17 cellular contexts compared by ENCODE assay signal in the genomic region with DNA sequence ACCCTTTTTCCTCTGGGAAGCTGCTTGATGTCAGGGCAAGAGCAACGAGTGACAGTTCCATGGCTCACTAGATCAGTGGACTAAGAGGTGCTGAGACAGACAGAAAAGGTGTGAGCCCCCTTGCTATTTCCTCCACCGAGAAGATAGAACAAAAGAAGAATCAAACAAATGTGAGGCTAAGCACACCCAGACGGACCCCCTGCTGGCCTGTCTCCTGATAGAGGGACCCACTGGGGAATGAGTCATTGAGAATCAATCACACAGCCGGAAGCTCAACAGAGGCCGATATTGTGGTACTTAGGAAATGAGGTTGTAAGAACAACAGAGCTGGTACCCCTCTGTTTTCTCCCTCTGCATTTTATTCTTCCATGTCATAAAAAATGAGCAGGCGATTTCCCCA.
DNase-seq lines count a peak whose midpoint lies in the region; ATAC-seq lines count a peak whose summit lies in the region.
"Had no signal": no experiment of that assay in that cellular context is flagged by ENCODE, and none has a peak within 500 bp of the region (broad histone marks: within the 10 kb centered on the region; RNA-seq: fewer than 3 reads in every experiment).

No MANE protein-coding gene starts in this region.

- H3K9ac ChIP-seq in NT2/D1 (ENCODE audit: insufficient read length, low read depth) (no peak overlapping the region), iPS-20b (ENCODE audit: low read depth, low read length) (no peak overlapping the region)
- H3K9ac ChIP-seq: GM23248 had no signal

- no peak overlapping the region for H3K27ac ChIP-seq in right cardiac atrium (ENCODE audit: low read length)
- H3K27ac ChIP-seq in iPS-20b (ENCODE audit: low read length) = no peak overlapping the region
- H3K27ac ChIP-seq: C4-2B, GM23248 had no signal

- H3K36me3 ChIP-seq in NT2/D1 (ENCODE audit: insufficient read depth, insufficient read length, low read length) = no peaks in the 10 kb centered on the region
- H3K36me3 ChIP-seq in iPS-20b (ENCODE audit: insufficient read depth, low read depth, low read length) = no peaks in the 10 kb centered on the region

- H3K4me1 ChIP-seq in right cardiac atrium (ENCODE audit: control insufficient read depth, insufficient read depth, low read length) (no peaks in the 10 kb centered on the region), NT2/D1 (ENCODE audit: insufficient read depth, insufficient read length) (no peaks in the 10 kb centered on the region), iPS-20b (ENCODE audit: insufficient read depth, low read length) (peaks cover 5% of the 10 kb centered on the region; the same call in 1 of the 2 replicates)

- H3K27me3 ChIP-seq in right cardiac atrium (ENCODE audit: control insufficient read depth, insufficient read depth) (no peaks in the 10 kb centered on the region), NT2/D1 (ENCODE audit: insufficient read depth, insufficient read length) (no peaks in the 10 kb centered on the region), iPS-20b (ENCODE audit: insufficient read depth, low read length) (no peaks in the 10 kb centered on the region)

- H3K9me3 ChIP-seq in right cardiac atrium (ENCODE audit: control insufficient read depth, low read length) (no peaks in the 10 kb centered on the region), NT2/D1 (ENCODE audit: insufficient read depth, low read length) (no peaks in the 10 kb centered on the region), iPS-20b (ENCODE audit: insufficient read depth, low read depth, low read length) (no peaks in the 10 kb centered on the region)

- no peak for ATAC-seq in right cardiac atrium
- ATAC-seq in GM18520 (IDR thresholded peaks at IDR 0.05; ENCODE audit: unreplicated experiment) = no peak
- ATAC-seq in GM19467 (IDR thresholded peaks at IDR 0.05; ENCODE audit: unreplicated experiment) = no peak
- ATAC-seq: GM12878 had no signal

- DNase-seq in cardiac septum (ENCODE audit: low spot score) (peak; percentile 22), right cardiac atrium (no peak), NT2/D1 (ENCODE audit: low read depth, low spot score) (peak; percentile 61)
- DNase-seq in activated naive CD4-positive, alpha-beta T cell treated with Interleukin-2 at 50 U/mL for 16 hours = no peak
- no peak for DNase-seq in activated CD4-positive, CD25-positive, alpha-beta regulatory T cell treated with anti-CD3 and anti-CD28 coated beads, Interleukin-2, amount 50 U/mL, for 72 hours
- DNase-seq: DMS53, GM23248, Karpas-422, NCI-H1417, NCI-H1930, NCI-H510A treated with DMSO at 0.1 percent for 48 hours, SHP77 had no signal

- WGBS in right cardiac atrium = 17% methylated on average over 6 of the region's 6 CpGs

- intact Hi-C loops in cardiac septum (cut with DNase I) (no loop called here), right cardiac atrium (cut with DNase I) (no loop called here)

- H3K4me3 ChIP-seq in right cardiac atrium (ENCODE audit: low read length) (no peak overlapping the region), NT2/D1 (ENCODE audit: insufficient read length, low read depth) (no peak overlapping the region), iPS-20b (ENCODE audit: low read length) (peak overlapping the region; percentile 15; the same call in 1 of the 2 replicates)
- H3K4me3 ChIP-seq: GM12878, GM23248 had no signal

Comparison
In these comparisons a context has a peak if more than half of its experiments do, and no peak if none do; other contexts are left out.
1. DNase-seq: peak in cardiac septum (single experiment) and NT2/D1 (single experiment); none in right cardiac atrium (0 of 3), activated naive CD4-positive, alpha-beta T cell treated with Interleukin-2 at 50 U/mL for 16 hours (single experiment) and activated CD4-positive, CD25-positive, alpha-beta regulatory T cell treated with anti-CD3 and anti-CD28 coated beads, Interleukin-2, amount 50 U/mL, for 72 hours (single experiment).